Comparison of ENCODE assay signal across 8 cellular contexts in the genomic region with DNA sequence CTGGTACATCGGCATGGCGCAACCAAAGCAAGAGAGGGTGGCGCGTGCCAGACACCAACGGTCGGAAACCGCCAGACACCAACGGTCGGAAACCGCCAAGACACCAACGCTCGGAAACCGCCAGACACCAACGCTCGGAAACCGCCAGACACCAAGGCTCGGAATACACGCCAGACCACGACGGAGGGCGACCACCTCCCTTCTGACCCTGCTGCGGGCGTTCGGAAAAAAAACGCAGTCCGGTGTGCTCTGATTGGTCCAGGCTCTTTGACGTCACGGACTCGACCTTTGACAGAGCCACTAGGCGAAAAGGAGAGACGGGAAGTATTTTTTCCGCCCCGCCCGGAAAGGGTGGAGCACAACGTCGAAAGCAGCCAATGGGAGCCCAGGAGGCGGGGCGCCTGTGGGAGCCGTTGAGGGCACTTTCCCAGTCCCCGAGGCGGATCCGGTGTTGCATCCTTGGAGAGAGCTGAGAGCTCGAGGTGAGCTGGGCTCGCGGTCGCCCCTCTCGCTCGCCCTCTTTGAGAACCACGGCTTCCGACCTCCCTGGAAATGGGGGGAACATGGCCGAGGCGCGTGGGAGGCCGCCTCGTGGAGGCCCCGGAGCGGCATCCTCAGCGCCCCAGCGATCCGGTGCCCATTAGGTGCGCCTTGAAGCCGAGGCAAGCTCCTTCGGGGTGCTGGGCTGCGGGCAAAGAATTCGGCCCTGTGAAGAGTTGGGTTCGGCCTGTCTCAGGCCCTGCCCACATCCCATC. TPM values are rescaled to one million over a fixed set of nuclear protein-coding genes. Genes with fewer than 3 reads are reported as not detected.
A peak's percentile ranks its signal among the peaks of the same experiment; 100 is the strongest.
DNase-seq lines count a peak whose midpoint lies in the region; ATAC-seq and TF ChIP-seq lines count a peak whose summit lies in the region.
"Not testable (repeated sequence)": the region's sequence is repeated elsewhere in the genome, so short reads cannot be mapped to it uniquely, and the experiment has no call there.

No MANE protein-coding gene starts in this region.

- not testable (repeated sequence) for H3K36me3 Mint-ChIP-seq in CD4-positive, alpha-beta memory T cell

- not testable (repeated sequence) for H3K4me1 ChIP-seq in CD4-positive, alpha-beta memory T cell (ENCODE audit: insufficient read depth, low read length)

- H2AFZ ChIP-seq in neural cell (ENCODE audit: low read depth, low read length): not testable (repeated sequence)

- H3K4me3 Mint-ChIP-seq in CD4-positive, alpha-beta memory T cell: peak overlapping the region; percentile 91 to 99 (median 96)

- H3K9me3 Mint-ChIP-seq in CD4-positive, alpha-beta memory T cell: not testable (repeated sequence)

- H3K27ac Mint-ChIP-seq in CD4-positive, alpha-beta memory T cell: peak overlapping the region; percentile 97 to 99 (median 99)

- H3K79me2 ChIP-seq in neural cell (replicated peaks; ENCODE audit: insufficient read depth, low read length): not testable (repeated sequence)

- H3K27me3 ChIP-seq in CD4-positive, alpha-beta memory T cell (ENCODE audit: insufficient read depth, low read length); neural cell (ENCODE audit: insufficient read depth, low read depth, low read length): not testable (repeated sequence)

- CTCF ChIA-PET in CD4-positive, alpha-beta memory T cell (lab: Charles Lee; ENCODE audit: partially characterized antibody): not testable (repeated sequence)

- TF ChIP-seq EP300 in neural cell (conservative IDR thresholded peaks at IDR 0.05; ENCODE audit: poor library complexity, severe bottlenecking): not testable (repeated sequence)

- not testable (repeated sequence) for H3K27me3 Mint-ChIP-seq in CD4-positive, alpha-beta memory T cell

- TF ChIP-seq CTCF in neural cell (IDR thresholded peaks at IDR 0.05; ENCODE audit: poor library complexity, severe bottlenecking): not testable (repeated sequence)

- H3K4me3 ChIP-seq in CD4-positive, alpha-beta memory T cell (ENCODE audit: low read length in 2 of 2): peak overlapping the region; percentile 42 to 60
- peak overlapping the region; percentile 60 for H3K4me3 ChIP-seq in neural cell (ENCODE audit: low read length)

- not testable (repeated sequence) for H3K9me2 ChIP-seq in neural cell (ENCODE audit: insufficient read depth, low read length)

- intact Hi-C loops in CD4-positive, alpha-beta memory T cell (cut with micrococcal nuclease): not testable (repeated sequence)

- not testable (repeated sequence) for H3F3A ChIP-seq in neural cell (ENCODE audit: insufficient read depth, low read length, poor library complexity, severe bottlenecking)

- H3K4me1 Mint-ChIP-seq in CD4-positive, alpha-beta memory T cell: not testable (repeated sequence)

- peak overlapping the region; percentile 52 for H3K27ac ChIP-seq in CD4-positive, alpha-beta memory T cell (ENCODE audit: low read depth, low read length)
- H3K27ac ChIP-seq in neural cell (ENCODE audit: low read length): peak overlapping the region; percentile 55

- TF ChIP-seq RAD21 in neural cell (conservative IDR thresholded peaks at IDR 0.05): not testable (repeated sequence)

- peak; percentile 88 to 93 (median 92) for DNase-seq in CD4-positive, alpha-beta memory T cell
- DNase-seq in T-helper 2 cell (peak in 4 of 5 experiments; percentile 71 to 98 (median 79)), glomerular visceral epithelial cell (ENCODE audit: extremely low spot score) (peak; percentile 77)
- DNase-seq in activated naive CD8-positive, alpha-beta T cell treated with anti-CD3 and anti-CD28 coated beads, Interleukin-2, amount 50 U/mL, for 16 hours (ENCODE audit: low read depth, low spot score): peak; percentile 73
- DNase-seq in stimulated activated CD8-positive, alpha-beta memory T cell treated with anti-CD3 and anti-CD28 coated beads, Interleukin-2, amount 100 ng/mL, for 1 hour (ENCODE audit: low read depth in 2 of 2): peak; percentile 76

- H3K36me3 ChIP-seq in CD4-positive, alpha-beta memory T cell (ENCODE audit: insufficient read depth, low read length); neural cell (ENCODE audit: insufficient read depth, low read length): not testable (repeated sequence)

- POLR2A ChIA-PET in CD4-positive, alpha-beta memory T cell (lab: Charles Lee; ENCODE audit: partially characterized antibody): not testable (repeated sequence)

- not testable (repeated sequence) for H3K4me2 ChIP-seq in neural cell (ENCODE audit: low read length)

- ATAC-seq in GM21390 (IDR thresholded peaks at IDR 0.05; ENCODE audit: unreplicated experiment) (peak; percentile 76), HG03439 (IDR thresholded peaks at IDR 0.05; ENCODE audit: unreplicated experiment) (peak; percentile 76)

- H3K9me3 ChIP-seq in CD4-positive, alpha-beta memory T cell (ENCODE audit: control insufficient read depth in 1 of 2, low read length in 2 of 2); neural cell (ENCODE audit: low read length): not testable (repeated sequence)

- not testable (repeated sequence) for H4K20me1 ChIP-seq in neural cell (ENCODE audit: insufficient read depth)

- H3K9ac ChIP-seq in neural cell (ENCODE audit: low read length): peak overlapping the region; percentile 60

TF ChIP-seq in neural cell, 6 proteins besides CTCF, POLR2A, EP300 and RAD21:
- TF ChIP-seq POLR2AphosphoS5 (IDR thresholded peaks at IDR 0.05) (peak; percentile 86), SMC3 (conservative IDR thresholded peaks at IDR 0.05; ENCODE audit: poor library complexity) (peak; percentile 28), TAF1 (IDR thresholded peaks at IDR 0.05; ENCODE audit: low read depth) (peak; percentile 74), MXI1 (conservative IDR thresholded peaks at IDR 0.05; ENCODE audit: poor library complexity, severe bottlenecking) (peak; percentile 80)

RNA-seq across cellular contexts. Expression of gene SPDYE8, which starts 23.7 kb away (rescaled TPM):
- total RNA-seq in CD4-positive, alpha-beta memory T cell: not detected
- polyA plus RNA-seq in CD4-positive, alpha-beta memory T cell: under 1 TPM in 1 of 2 donors, not detected in 1; 0.10 TPM
- polyA plus RNA-seq in neural cell: 0.63 and 3.3 TPM in 2 replicates
- polyA minus RNA-seq in neural cell: 0.49 TPM in 1 of 2 replicates, not detected in the other

RNA-seq across cellular contexts. Expression of gene TRIM74, which starts 36.6 kb away (rescaled TPM):
- 1 to 10 TPM; 5.2 to 6.0 TPM for total RNA-seq in CD4-positive, alpha-beta memory T cell
- polyA plus RNA-seq in CD4-positive, alpha-beta memory T cell: under 1 TPM in 1 of 2 donors, not detected in 1; 0.34 TPM
- polyA plus RNA-seq in neural cell: 1.7 and 2.1 TPM in 2 replicates
- 0.69 and 1.9 TPM in 2 replicates for polyA minus RNA-seq in neural cell

RNA-seq across cellular contexts. Expression of gene SPDYE11, which starts 51.8 kb away (rescaled TPM):
- total RNA-seq in CD4-positive, alpha-beta memory T cell: not detected
- polyA plus RNA-seq in CD4-positive, alpha-beta memory T cell: under 1 TPM in 1 of 2 donors, not detected in 1; 0.10 TPM
- polyA plus RNA-seq in neural cell: 0.48 and 0.87 TPM in 2 replicates
- not detected in 2 replicates for polyA minus RNA-seq in neural cell

Comparison
In these comparisons a context has a peak if more than half of its experiments do, and no peak if none do; other contexts are left out.
1. Peak in every context shown above with its lines: DNase-seq, ATAC-seq, H3K4me3 ChIP-seq and H3K27ac ChIP-seq.